ENCODE assay signal across 12 cellular contexts in genomic region chr6:15417811-15418210, GRCh38.
A peak's percentile ranks its signal among the peaks of the same experiment; 100 is the strongest.
DNase-seq lines count a peak whose midpoint lies in the region; ATAC-seq and TF ChIP-seq lines count a peak whose summit lies in the region.
"Had no signal": no experiment of that assay in that cellular context is flagged by ENCODE, and none has a peak within 500 bp of the region (broad histone marks: within the 10 kb centered on the region; RNA-seq: fewer than 3 reads in every experiment).

No MANE protein-coding gene starts in this region.

- CTCF ChIA-PET in mammary epithelial cell (lab: Charles Lee; ENCODE audit: low non-redundant PET), result interaction anchor here (0.7 kb wide), 1 partner anchor 707 kb away, joined by 11 read pairs; no protein-coding TSS in a partner anchor

- BruUV-seq in mammary epithelial cell (replicated peaks; lab: Mats Ljungman, UMichigan), result no TSS peak

- H3K4me3 ChIP-seq in mammary epithelial cell (replicated peaks in 1 of 3; ENCODE audit: insufficient read depth in 1 of 3, low read depth in 2 of 3, low read length in 3 of 3), result no peak overlapping the region
- no peak overlapping the region for H3K4me3 ChIP-seq in MG63
- no peak overlapping the region for H3K4me3 ChIP-seq in vagina

- H3K36me3 ChIP-seq in mammary epithelial cell (ENCODE audit: insufficient read depth, low read length) (no peaks in the 10 kb centered on the region), MG63 (no peaks in the 10 kb centered on the region), vagina (peaks cover 0 to 9% of the 10 kb centered on the region in 2 donors)

- dilution Hi-C loops in mammary epithelial cell (cut with HindIII; ENCODE audit: low sequenced_read_pairs), result no loop called here

- TF ChIP-seq CTCF in mammary epithelial cell (conservative IDR thresholded peaks at IDR 0.05 in 1 of 2, IDR thresholded peaks at IDR 0.05 in 1 of 2; ENCODE audit: extremely low read depth in 1 of 2, insufficient read depth in 1 of 2, low read depth in 1 of 2, low read length in 2 of 2), result no peak
- no peak for TF ChIP-seq CTCF in vagina (IDR thresholded peaks at IDR 0.05)

- WGBS in mammary epithelial cell (ENCODE audit: low coverage, missing lambda C conversion rate), result 27% methylated on average over 4 of the region's 5 CpGs

- H3K27ac ChIP-seq in mammary epithelial cell (ENCODE audit: insufficient read depth, low read depth, low read length) (peak overlapping the region; percentile 32), vagina (no peak overlapping the region)

- H3K36me3 Mint-ChIP-seq in T-helper 17 cell (ENCODE audit: low read depth) (peaks cover 9% of the 10 kb centered on the region), immature natural killer cell (peaks cover 10 to 15% (median 10%) of the 10 kb centered on the region in 3 donors)

- H3K9ac ChIP-seq in mammary epithelial cell (ENCODE audit: insufficient read depth, low read length), result no peak overlapping the region

- no peak for ATAC-seq in T-helper 17 cell

- H3K4me1 ChIP-seq in mammary epithelial cell (ENCODE audit: insufficient read depth, low read length) (peaks cover 12% of the 10 kb centered on the region), vagina (peaks cover 21% of the 10 kb centered on the region)

- peaks cover 60% of the 10 kb centered on the region for H3K79me2 ChIP-seq in mammary epithelial cell (ENCODE audit: insufficient read depth, low read length)

- no peak overlapping the region for H3K4me3 Mint-ChIP-seq in T-helper 17 cell
- H3K4me3 Mint-ChIP-seq in immature natural killer cell, result peak overlapping the region in 1 of 5 donors; percentile 15

- no peaks in the 10 kb centered on the region for H3K27me3 Mint-ChIP-seq in T-helper 17 cell
- H3K27me3 Mint-ChIP-seq in immature natural killer cell (ENCODE audit: low read depth in 3 of 3), result peaks cover 0 to 5% (median 0%) of the 10 kb centered on the region in 3 donors

- H3K9me3 Mint-ChIP-seq in immature natural killer cell, result peaks cover 0 to 17% (median 13%) of the 10 kb centered on the region in 6 donors

- H3K27me3 ChIP-seq in mammary epithelial cell (ENCODE audit: insufficient read depth, low read length) (no peaks in the 10 kb centered on the region), MG63 (no peaks in the 10 kb centered on the region), vagina (no peaks in the 10 kb centered on the region)

- peaks cover 32% of the 10 kb centered on the region for H3K4me1 Mint-ChIP-seq in T-helper 17 cell
- peaks cover 53 to 72% of the 10 kb centered on the region in 2 donors for H3K4me1 Mint-ChIP-seq in immature natural killer cell

- peak overlapping the region; percentile 46 for H3K27ac Mint-ChIP-seq in T-helper 17 cell
- H3K27ac Mint-ChIP-seq in immature natural killer cell, result peak overlapping the region in 3 of 6 donors; percentile 11 to 70 (median 54)

- H3K4me2 ChIP-seq in mammary epithelial cell (ENCODE audit: insufficient read depth, low read depth, low read length), result peak overlapping the region; percentile 11

- H3K9me3 ChIP-seq in T-helper 17 cell (ENCODE audit: control insufficient read depth, low read length, poor library complexity, severe bottlenecking), result peaks cover 4% of the 10 kb centered on the region
- H3K9me3 ChIP-seq in mammary epithelial cell (replicated peaks; ENCODE audit: insufficient read depth, low read length), result peaks cover 4% of the 10 kb centered on the region
- peaks cover 14% of the 10 kb centered on the region for H3K9me3 ChIP-seq in MG63
- H3K9me3 ChIP-seq in vagina, result peaks cover 10% of the 10 kb centered on the region

- TF ChIP-seq POLR2A in vagina (IDR thresholded peaks at IDR 0.05), result no peak

- in situ Hi-C loops in mammary epithelial cell (cut with MboI; ENCODE audit: low sequenced_read_pairs in 2 of 2), result no loop called here

- H4K20me1 ChIP-seq in mammary epithelial cell (ENCODE audit: insufficient read depth, low read length), result no peaks in the 10 kb centered on the region

- H2AFZ ChIP-seq in mammary epithelial cell (ENCODE audit: low read depth, low read length), result no peak overlapping the region

- intact Hi-C loops in mammary epithelial cell (cut with micrococcal nuclease), result no loop called here
- intact Hi-C loops in vagina (cut with DNase I), result no loop called here

- DNase-seq in activated CD4-positive, alpha-beta T cell treated with anti-CD3 and anti-CD28 coated beads for 24 hours (ENCODE audit: low read depth in 2 of 2), result peak; percentile 30 to 33
- no peak for DNase-seq in activated CD4-positive, alpha-beta T cell treated with anti-CD3 and anti-CD28 coated beads, Interleukin-2, amount 50 U/mL, for 1 hour
- DNase-seq in T-helper 17 cell, result no peak
- peak; percentile 98 for DNase-seq in mammary epithelial cell
- DNase-seq in stimulated activated CD4-positive, alpha-beta T cell treated with anti-CD3 and anti-CD28 coated beads, TNF-alpha, amount 100 ng/mL, for 48 hours (ENCODE audit: low read depth in 3 of 3), result peak in 2 of 3 donors; percentile 20 to 54
- DNase-seq in MG63, result no peak
- DNase-seq in vagina (ENCODE audit: extremely low spot score in 2 of 2), result no peak
- no peak for DNase-seq in immature natural killer cell
- DNase-seq: erythroblast, NCI-H1417, occipital lobe, T-helper 9 cell had no signal

Comparison
In these comparisons a context has a peak if more than half of its experiments do, and no peak if none do; other contexts are left out.
1. DNase-seq: peak in activated CD4-positive, alpha-beta T cell treated with anti-CD3 and anti-CD28 coated beads for 24 hours (2 of 2), mammary epithelial cell (single experiment) and stimulated activated CD4-positive, alpha-beta T cell treated with anti-CD3 and anti-CD28 coated beads, TNF-alpha, amount 100 ng/mL, for 48 hours (2 of 3); none in activated CD4-positive, alpha-beta T cell treated with anti-CD3 and anti-CD28 coated beads, Interleukin-2, amount 50 U/mL, for 1 hour (single experiment), T-helper 17 cell (0 of 3), MG63 (single experiment), vagina (0 of 2) and immature natural killer cell (0 of 3).